In genomic region chr7:98106647-98107312, GRCh38 we compare ENCODE assay signal across 1 cellular context.
TF ChIP-seq lines count a peak whose summit lies in the region.

LMTK2 (plus strand) TSS chr7:98106862; CDS start chr7:98107178, 316 bp downstream.

TF ChIP-seq in K562, 482 proteins besides CTCF, POLR2A, EP300 and RAD21 (continued from another document and continues in another):
- TF ChIP-seq ZNF518B (CRISPR knock-in tag; IDR thresholded peaks at IDR 0.05) (no peak), CREB3L1 (IDR thresholded peaks at IDR 0.05; ENCODE audit: borderline replicate concordance, low read depth) (peak; percentile 49; the same call in 1 of the 2 replicates), ZNF592 (IDR thresholded peaks at IDR 0.05) (no peak), OTX1 (CRISPR knock-in tag; IDR thresholded peaks at IDR 0.05) (no peak), ZSCAN32 (CRISPR knock-in tag; IDR thresholded peaks at IDR 0.05) (no peak), ZBTB8A (IDR thresholded peaks at IDR 0.05; ENCODE audit: partially characterized antibody) (no peak), NCOA6 (IDR thresholded peaks at IDR 0.05) (peak; percentile 58; the same call in 1 of the 2 replicates), SMAD3 (CRISPR knock-in tag; conservative IDR thresholded peaks at IDR 0.05) (no peak), ZFP36 (IDR thresholded peaks at IDR 0.05; ENCODE audit: low read depth, low read length, partially characterized antibody) (no peak), E2F1 (CRISPR knock-in tag; IDR thresholded peaks at IDR 0.05) (peak; percentile 86), ZFP91 (CRISPR knock-in tag; IDR thresholded peaks at IDR 0.05) (no peak), ATF4 (CRISPR knock-in tag; IDR thresholded peaks at IDR 0.05) (no peak), ZNF212 (CRISPR knock-in tag; IDR thresholded peaks at IDR 0.05) (no peak), NR0B1 (IDR thresholded peaks at IDR 0.05; ENCODE audit: partially characterized antibody) (no peak), MLLT1 (IDR thresholded peaks at IDR 0.05) (0 out of 4 replicates have a peak, but pooled peaks of 1 of the 2 experiments have one; percentile 1), ZNF282 (CRISPR knock-in tag; IDR thresholded peaks at IDR 0.05) (no peak), RFX7 (CRISPR knock-in tag; IDR thresholded peaks at IDR 0.05) (no peak), RFX1 (IDR thresholded peaks at IDR 0.05) (no peak), ZBTB26 (CRISPR knock-in tag; IDR thresholded peaks at IDR 0.05) (no peak), ZNF23 (CRISPR knock-in tag; IDR thresholded peaks at IDR 0.05) (no peak), ZNF668 (CRISPR knock-in tag; IDR thresholded peaks at IDR 0.05) (no peak), XRCC5 (IDR thresholded peaks at IDR 0.05; ENCODE audit: low read depth, low read length) (peak; percentile 98), HBP1 (CRISPR knock-in tag; IDR thresholded peaks at IDR 0.05) (no peak), ZFP30 (CRISPR knock-in tag; IDR thresholded peaks at IDR 0.05; ENCODE audit: borderline replicate concordance) (no peak), ELK3 (CRISPR knock-in tag; IDR thresholded peaks at IDR 0.05) (no peak), TAF1 (IDR thresholded peaks at IDR 0.05; ENCODE audit: control insufficient read depth, extremely low read depth, insufficient read depth, low read length, severe bottlenecking) (peak; percentile 89), DPF2 (IDR thresholded peaks at IDR 0.05) (peak; percentile 10; the same call in 1 of the 2 replicates), E2F6 (IDR thresholded peaks at IDR 0.05; ENCODE audit: borderline replicate concordance in 1 of 2, extremely low read depth in 1 of 2, insufficient read depth in 1 of 2, insufficient read length in 1 of 2, low read depth in 1 of 2, low read length in 1 of 2, poor library complexity in 1 of 2, severe bottlenecking in 1 of 2) (peak in 1 of 2 experiments; percentile 41), ZNF12 (CRISPR knock-in tag; IDR thresholded peaks at IDR 0.05) (no peak), ZBTB5 (IDR thresholded peaks at IDR 0.05) (no peak), ZC3H4 (CRISPR knock-in tag; IDR thresholded peaks at IDR 0.05; ENCODE audit: borderline replicate concordance) (no peak)
